ENCODE assay signal across 8 cellular contexts in the genomic region with DNA sequence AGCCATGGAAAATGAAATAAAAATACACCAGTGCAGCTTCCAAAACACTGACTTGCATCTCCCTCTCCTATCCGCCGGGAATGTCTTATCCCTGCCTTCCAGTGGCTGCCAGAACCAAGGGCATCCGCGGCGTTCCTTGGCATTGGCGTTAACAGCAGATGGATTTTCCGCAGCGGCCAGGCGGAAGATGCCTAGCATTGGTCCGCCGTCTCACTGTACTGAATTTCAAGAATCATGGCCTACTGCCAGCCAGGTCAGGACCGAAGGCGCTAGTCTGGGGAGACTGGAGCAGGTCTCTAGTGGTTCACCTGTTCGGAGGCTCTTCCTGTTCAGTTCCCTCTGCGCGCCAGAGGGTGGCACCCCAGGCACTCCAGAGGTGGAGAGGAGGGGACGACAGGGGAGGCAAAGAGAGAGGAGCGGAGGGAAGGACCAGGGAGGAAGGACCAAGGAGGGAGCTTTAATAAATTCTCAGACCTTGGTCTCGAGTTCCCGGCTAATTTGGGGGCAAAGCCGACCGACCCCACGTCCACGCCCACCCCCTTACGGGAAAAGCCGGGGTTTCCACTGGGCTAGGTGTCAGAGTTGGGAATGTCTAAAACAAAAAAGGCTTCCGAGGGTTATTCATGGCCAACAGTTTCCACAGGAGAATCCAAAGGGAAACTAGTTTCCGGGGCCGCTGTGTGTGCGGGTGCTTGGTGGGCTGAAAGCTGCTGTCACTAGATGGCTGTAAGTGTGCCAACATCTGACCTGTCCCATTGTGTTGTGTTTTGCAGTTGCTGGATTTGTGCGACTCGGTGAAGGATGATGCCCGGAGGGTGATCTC. TPM values are rescaled to one million over a fixed set of nuclear protein-coding genes. Genes with fewer than 3 reads are reported as not detected.
DNase-seq lines count a peak whose midpoint lies in the region; ATAC-seq, FAIRE-seq and TF ChIP-seq lines count a peak whose summit lies in the region.

No MANE protein-coding gene starts in this region.

- peak overlapping the region; percentile 11 to 43 for H3K27ac ChIP-seq in kidney (ENCODE audit: low read depth in 2 of 2, low read length in 2 of 2)

- intact Hi-C loops in kidney (cut with DNase I), result no loop called here

- H3K9me3 ChIP-seq in kidney (ENCODE audit: control insufficient read depth in 1 of 2, low read length in 2 of 2), result no peaks in the 10 kb centered on the region

- FAIRE-seq in kidney (lab: Jason Lieb, UNC), result no peak

- DNase-seq in AG10803 (ENCODE audit: low read depth), result peak; percentile 60
- DNase-seq in H4 (ENCODE audit: low spot score), result peak; percentile 84
- DNase-seq in NCI-H345 (lab: John Stamatoyannopoulos, UW), result peak; percentile 66
- peak; percentile 35 for DNase-seq in activated CD4-positive, CD25-positive, alpha-beta regulatory T cell treated with anti-CD3 and anti-CD28 coated beads, Interleukin-2, amount 50 U/mL, for 16 hours (ENCODE audit: low read depth, low spot score)
- DNase-seq in cerebellum (ENCODE audit: low spot score), result peak; percentile 30
- peak; percentile 93 for DNase-seq in kidney
- DNase-seq in stimulated activated CD4-positive, alpha-beta T cell treated with anti-CD3 and anti-CD28 coated beads, Interleukin-12 subunit alpha, Interleukin-12 subunit beta, amount 100 ng/mL, for 24 hours (ENCODE audit: low read depth in 2 of 2), result peak; percentile 34 to 51

- ATAC-seq in HG02840 (IDR thresholded peaks at IDR 0.05; ENCODE audit: low FRiP score, unreplicated experiment), result no peak

- H3K4me3 ChIP-seq in AG10803 (ENCODE audit: low read length), result peak overlapping the region; percentile 59
- H3K4me3 ChIP-seq in kidney (ENCODE audit: low read length in 2 of 2), result peak overlapping the region; percentile 55 to 63

- H3K4me1 ChIP-seq in kidney (ENCODE audit: control insufficient read depth in 1 of 2, insufficient read depth in 1 of 2, low read depth in 1 of 2, low read length in 2 of 2), result peaks cover 0 to 22% of the 10 kb centered on the region in 2 donors

- H3K9ac ChIP-seq in kidney (ENCODE audit: low read length in 2 of 2), result peak overlapping the region in 1 of 2 donors; percentile 34

- no peaks in the 10 kb centered on the region for H3K36me3 ChIP-seq in kidney (ENCODE audit: control insufficient read depth in 1 of 2, insufficient read depth in 2 of 2, low read length in 2 of 2)

- TF ChIP-seq CTCF in AG10803 (conservative IDR thresholded peaks at IDR 0.05; ENCODE audit: low read length), result peak; percentile 91
- peak; percentile 93 for TF ChIP-seq CTCF in kidney (IDR thresholded peaks at IDR 0.05; ENCODE audit: borderline replicate concordance, extremely low read depth, insufficient read depth)

RNA-seq across cellular contexts. Expression of a gene that starts 3.7 kb away (rescaled TPM):
- 2.4 and 2.7 TPM in 2 replicates for total RNA-seq in H4 (2014; rRNA removed; shearing (Covaris generic))
- 14.9 TPM for total RNA-seq in cerebellum
- total RNA-seq in kidney, result 32.7 TPM
- polyA plus RNA-seq in kidney (ENCODE audit: insufficient read depth, low read depth, low replicate concordance), result 6.5 TPM

Comparison
In these comparisons a context has a peak if more than half of its experiments do, and no peak if none do; other contexts are left out.
1. DNase-seq: peak in every context shown above with its lines; median percentile 93 in kidney; 84 in H4; 66 in NCI-H345; 60 in AG10803; 42 in stimulated activated CD4-positive, alpha-beta T cell treated with anti-CD3 and anti-CD28 coated beads, Interleukin-12 subunit alpha, Interleukin-12 subunit beta, amount 100 ng/mL, for 24 hours; 35 in activated CD4-positive, CD25-positive, alpha-beta regulatory T cell treated with anti-CD3 and anti-CD28 coated beads, Interleukin-2, amount 50 U/mL, for 16 hours; 30 in cerebellum.